Comparison of ENCODE assay signal across 10 cellular contexts in the genomic region with DNA sequence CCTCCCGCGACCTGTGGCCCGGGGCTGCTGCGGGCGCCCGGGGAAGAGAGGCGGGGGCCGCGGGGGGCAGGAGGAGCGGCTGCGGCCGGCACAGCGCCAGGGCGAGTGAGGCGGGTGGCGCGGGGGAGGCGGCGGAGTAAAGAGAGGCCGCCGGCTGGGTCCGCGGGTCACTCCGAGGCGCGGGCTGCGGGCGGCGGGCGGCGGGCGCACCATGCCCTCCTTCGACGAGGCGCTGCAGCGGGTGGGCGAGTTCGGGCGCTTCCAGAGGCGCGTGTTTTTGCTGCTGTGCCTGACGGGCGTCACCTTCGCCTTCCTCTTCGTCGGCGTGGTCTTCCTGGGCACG. TPM values are rescaled to one million over a fixed set of nuclear protein-coding genes. Genes with fewer than 3 reads are reported as not detected.
DNase-seq lines count a peak whose midpoint lies in the region; ATAC-seq and TF ChIP-seq lines count a peak whose summit lies in the region.
"Had no signal": no experiment of that assay in that cellular context is flagged by ENCODE, and none has a peak within 500 bp of the region (broad histone marks: within the 10 kb centered on the region; RNA-seq: fewer than 3 reads in every experiment).

A gene with protein sequence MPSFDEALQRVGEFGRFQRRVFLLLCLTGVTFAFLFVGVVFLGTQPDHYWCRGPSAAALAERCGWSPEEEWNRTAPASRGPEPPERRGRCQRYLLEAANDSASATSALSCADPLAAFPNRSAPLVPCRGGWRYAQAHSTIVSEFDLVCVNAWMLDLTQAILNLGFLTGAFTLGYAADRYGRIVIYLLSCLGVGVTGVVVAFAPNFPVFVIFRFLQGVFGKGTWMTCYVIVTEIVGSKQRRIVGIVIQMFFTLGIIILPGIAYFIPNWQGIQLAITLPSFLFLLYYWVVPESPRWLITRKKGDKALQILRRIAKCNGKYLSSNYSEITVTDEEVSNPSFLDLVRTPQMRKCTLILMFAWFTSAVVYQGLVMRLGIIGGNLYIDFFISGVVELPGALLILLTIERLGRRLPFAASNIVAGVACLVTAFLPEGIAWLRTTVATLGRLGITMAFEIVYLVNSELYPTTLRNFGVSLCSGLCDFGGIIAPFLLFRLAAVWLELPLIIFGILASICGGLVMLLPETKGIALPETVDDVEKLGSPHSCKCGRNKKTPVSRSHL (plus strand): TSS at position 170 of the 343 bp plus-strand sequence. CDS start 42 bp downstream, at position 212.

- H3K4me3 Mint-ChIP-seq in T-cell (peak within 1 kb of the TSS; percentile 37 to 55 (median 40)), neural progenitor cell (peak within 1 kb of the TSS; percentile 83)

- peak within 1 kb of the TSS; percentile 95 for H2AFZ ChIP-seq in neural progenitor cell (replicated peaks)

- no peak within 1 kb of the TSS for H3K9ac ChIP-seq in neural progenitor cell

- no peaks in the 10 kb centered on the region for H3K36me3 Mint-ChIP-seq in T-cell
- no peaks in the 10 kb centered on the region for H3K36me3 Mint-ChIP-seq in neural progenitor cell

- H3K27ac ChIP-seq in neural progenitor cell, result no peak within 1 kb of the TSS
- H3K27ac ChIP-seq: SJCRH30 had no signal

- peak in 1 of 4 experiments; percentile 19 for ATAC-seq in T-cell (replicated peaks in 1 of 4)
- ATAC-seq in GM21825 (IDR thresholded peaks at IDR 0.05; ENCODE audit: unreplicated experiment), result no peak

- no peaks in the 10 kb centered on the region for H3K9me3 ChIP-seq in neural progenitor cell (ENCODE audit: low read depth)
- H3K9me3 ChIP-seq: SJCRH30 had no signal

- DNase-seq in AG10803 (ENCODE audit: low read depth), result no peak
- DNase-seq in T-cell, result no peak
- DNase-seq in globus pallidus (ENCODE audit: low spot score), result peak; percentile 11
- peak; percentile 69 for DNase-seq in neural progenitor cell (ENCODE audit: low spot score)
- DNase-seq in stimulated activated CD4-positive, alpha-beta T cell treated with anti-CD3 and anti-CD28 coated beads, Interleukin-12 subunit alpha, Interleukin-12 subunit beta, amount 100 ng/mL, for 4 hours, result no peak
- no peak for DNase-seq in SK-N-DZ (ENCODE audit: low spot score)
- no peak for DNase-seq in NCI-H2171 (lab: John Stamatoyannopoulos, UW)
- DNase-seq: SJCRH30 had no signal

- no peaks in the 10 kb centered on the region for H4K20me1 ChIP-seq in neural progenitor cell (ENCODE audit: low read depth)

- no peaks in the 10 kb centered on the region for H3K79me2 ChIP-seq in neural progenitor cell (ENCODE audit: low read depth)

- H3F3A ChIP-seq in neural progenitor cell (ENCODE audit: low read depth), result no peaks in the 10 kb centered on the region

- H3K27me3 Mint-ChIP-seq in T-cell (peaks cover 50 to 64% of the 10 kb centered on the region in 2 donors), neural progenitor cell (ENCODE audit: insufficient read depth, low read depth) (peaks cover 46% of the 10 kb centered on the region)

- H3K4me1 ChIP-seq in neural progenitor cell, result peaks cover 3% of the 10 kb centered on the region
- H3K4me1 ChIP-seq: SJCRH30 had no signal

- no peak within 1 kb of the TSS for H3K27ac Mint-ChIP-seq in T-cell
- no peak within 1 kb of the TSS for H3K27ac Mint-ChIP-seq in neural progenitor cell

- peaks cover 6 to 17% (median 10%) of the 10 kb centered on the region in 3 donors for H3K4me1 Mint-ChIP-seq in T-cell
- peaks cover 4% of the 10 kb centered on the region for H3K4me1 Mint-ChIP-seq in neural progenitor cell

- TF ChIP-seq CTCF in AG10803 (conservative IDR thresholded peaks at IDR 0.05; ENCODE audit: low read length), result no peak
- TF ChIP-seq CTCF in neural progenitor cell (IDR thresholded peaks at IDR 0.05), result no peak

- CTCF ChIA-PET in T-cell (lab: Charles Lee), result no interaction called here

- POLR2A ChIA-PET in T-cell (lab: Charles Lee), result no interaction called here

- H3K36me3 ChIP-seq in neural progenitor cell, result no peaks in the 10 kb centered on the region
- H3K36me3 ChIP-seq: SJCRH30 had no signal

- H3K9me3 Mint-ChIP-seq in T-cell, result no peaks in the 10 kb centered on the region
- H3K9me3 Mint-ChIP-seq in neural progenitor cell, result peaks cover 2% of the 10 kb centered on the region

- peaks cover 72% of the 10 kb centered on the region for H3K27me3 ChIP-seq in neural progenitor cell

- H3K4me3 ChIP-seq in AG10803 (ENCODE audit: low read length), result peak within 1 kb of the TSS; percentile 51
- H3K4me3 ChIP-seq in neural progenitor cell, result peak within 1 kb of the TSS; percentile 54
- H3K4me3 ChIP-seq: SJCRH30 had no signal

- peak within 1 kb of the TSS; percentile 86 for H3K4me2 ChIP-seq in neural progenitor cell

RNA-seq across cellular contexts. Expression of the gene that starts here (rescaled TPM):
- total RNA-seq in T-cell (under 1 TPM in 4 of 5 donors, not detected in 1; 0.13 to 0.29 (median 0.21) TPM), neural progenitor cell (ENCODE audit: low replicate concordance) (0.06 and 0.07 TPM in 2 replicates)
- polyA plus RNA-seq in SK-N-DZ (2014; cell fraction: cytosol; rRNA removed), result not detected in 2 replicates
- not detected in 2 replicates for polyA plus RNA-seq in SK-N-DZ (2014; cell fraction: nucleus; rRNA removed)
- total RNA-seq: dermis microvascular lymphatic vessel endothelial cell, SJCRH30 had no signal

Comparison
In these comparisons a context has a peak if more than half of its experiments do, and no peak if none do; other contexts are left out.
1. Peak in DNase-seq, H3K4me3 ChIP-seq and H3K4me2 ChIP-seq in neural progenitor cell; RNA of the gene not detected or under 1 TPM.